ENCODE assay signal across 12 cellular contexts in the genomic region with DNA sequence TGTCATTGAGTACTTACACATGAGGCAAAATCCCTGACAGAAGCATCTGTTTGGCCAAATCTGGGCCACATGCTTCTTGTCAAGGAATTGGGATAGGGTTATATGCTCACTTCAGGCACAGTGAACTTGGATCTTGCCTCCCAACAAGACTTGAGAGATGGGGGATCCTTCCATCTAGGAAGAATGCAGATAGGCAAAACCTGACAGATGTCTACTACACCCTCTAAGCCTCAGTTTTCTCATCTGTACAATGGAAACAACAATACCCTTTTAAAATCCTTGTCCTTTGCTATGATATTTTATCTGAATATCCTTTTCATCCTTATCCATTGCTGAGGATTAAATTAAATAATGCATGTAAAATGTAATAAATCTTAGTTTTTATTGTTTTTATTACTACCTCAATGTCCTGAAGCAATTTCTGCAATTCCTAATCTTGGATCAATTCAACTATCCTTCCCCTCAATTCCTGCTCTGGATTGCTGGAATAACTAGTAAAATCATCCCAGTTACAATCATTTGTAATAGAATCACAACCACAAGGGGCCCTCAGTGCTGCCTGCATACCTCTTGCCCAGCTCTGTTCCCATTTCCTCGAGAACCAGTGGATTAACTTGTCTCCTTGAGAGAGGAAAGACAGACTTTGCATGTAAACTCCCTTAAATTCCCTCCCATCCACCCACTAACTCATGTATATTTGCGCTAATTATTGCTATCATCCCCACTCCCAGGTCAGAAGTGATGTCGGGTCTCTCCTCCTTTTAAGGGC. TPM values are rescaled to one million over a fixed set of nuclear protein-coding genes. Genes with fewer than 3 reads are reported as not detected.
A peak's percentile ranks its signal among the peaks of the same experiment; 100 is the strongest.
DNase-seq lines count a peak whose midpoint lies in the region; TF ChIP-seq lines count a peak whose summit lies in the region.
"Had no signal": no experiment of that assay in that cellular context is flagged by ENCODE, and none has a peak within 500 bp of the region (broad histone marks: within the 10 kb centered on the region; RNA-seq: fewer than 3 reads in every experiment).

No MANE protein-coding gene starts in this region.

- no peak overlapping the region for H3K4me3 Mint-ChIP-seq in nephron progenitor cell
- H3K4me3 Mint-ChIP-seq: activated CD8-positive, alpha-beta T cell treated with anti-CD3 and anti-CD28 coated beads for 36 hours; activated naive CD8-positive, alpha-beta T cell treated with anti-CD3 and anti-CD28 coated beads, Interleukin-2, amount 50 U/mL, for 24 hours; natural killer cell treated with Interleukin-12 subunit alpha and Interleukin-12 subunit beta and Interleukin-15 and Interleukin-18, amount 100 ng/mL, for 72 hours had no signal

- intact Hi-C loops in breast epithelium (cut with DNase I; ENCODE audit: low total_unique reads): no loop called here

- peak; percentile 23; the same call in 1 of the 2 replicates for TF ChIP-seq CTCF in OCI-LY3 (IDR thresholded peaks at IDR 0.05; ENCODE audit: low read depth, low read length)
- peak; percentile 42 for TF ChIP-seq CTCF in epithelial cell of esophagus (IDR thresholded peaks at IDR 0.05; ENCODE audit: insufficient read depth, low read depth, low read length, missing control alignments)
- peak; percentile 11 for TF ChIP-seq CTCF in parathyroid adenoma (IDR thresholded peaks at IDR 0.05)
- TF ChIP-seq CTCF in nephron progenitor cell (IDR thresholded peaks at IDR 0.05): no peak
- TF ChIP-seq CTCF in breast epithelium (IDR thresholded peaks at IDR 0.05): no peak

- no peak for TF ChIP-seq POLR2A in breast epithelium (IDR thresholded peaks at IDR 0.05)

- H3K36me3 ChIP-seq in OCI-LY3 (replicated peaks; ENCODE audit: low read depth, low read length): no peaks in the 10 kb centered on the region
- no peaks in the 10 kb centered on the region for H3K36me3 ChIP-seq in parathyroid adenoma (ENCODE audit: control insufficient read depth, insufficient read depth, low read length)
- no peaks in the 10 kb centered on the region for H3K36me3 ChIP-seq in breast epithelium
- H3K36me3 ChIP-seq: SJSA1 had no signal

- H3K4me2 ChIP-seq in OCI-LY3 (ENCODE audit: low read length) (no peak overlapping the region), parathyroid adenoma (ENCODE audit: low read length) (no peak overlapping the region)

- no peak overlapping the region for H2AFZ ChIP-seq in OCI-LY3 (ENCODE audit: low read depth, low read length)
- no peak overlapping the region for H2AFZ ChIP-seq in parathyroid adenoma

- H3K4me1 ChIP-seq in OCI-LY3 (ENCODE audit: low read length): no peaks in the 10 kb centered on the region
- peaks cover 2% of the 10 kb centered on the region for H3K4me1 ChIP-seq in parathyroid adenoma
- no peaks in the 10 kb centered on the region for H3K4me1 ChIP-seq in breast epithelium
- H3K4me1 ChIP-seq: SJSA1 had no signal

- H3K36me3 Mint-ChIP-seq in nephron progenitor cell (ENCODE audit: low read depth): no peaks in the 10 kb centered on the region
- H3K36me3 Mint-ChIP-seq: natural killer cell treated with Interleukin-12 subunit alpha and Interleukin-12 subunit beta and Interleukin-15 and Interleukin-18, amount 100 ng/mL, for 72 hours had no signal

- H3K79me2 ChIP-seq in OCI-LY3 (ENCODE audit: low read length) (no peaks in the 10 kb centered on the region), parathyroid adenoma (no peaks in the 10 kb centered on the region)

- no peaks in the 10 kb centered on the region for H3K4me1 Mint-ChIP-seq in nephron progenitor cell

- H4K20me1 ChIP-seq in OCI-LY3 (ENCODE audit: insufficient read depth, low read length): no peaks in the 10 kb centered on the region

- DNase-seq in DMS53 (lab: John Stamatoyannopoulos, UW) (peak; percentile 36), DMS53 treated with DMSO at 0.1 percent for 48 hours (lab: John Stamatoyannopoulos, UW; ENCODE audit: unreplicated experiment) (no peak), epithelial cell of esophagus (ENCODE audit: low read depth) (peak; percentile 24), nephron progenitor cell (no peak), breast epithelium (ENCODE audit: low spot score in 2 of 2) (no peak)
- DNase-seq in stimulated activated naive CD4-positive, alpha-beta T cell (lab: John Stamatoyannopoulos, UW): no peak
- DNase-seq: activated CD8-positive, alpha-beta T cell treated with anti-CD3 and anti-CD28 coated beads for 36 hours; activated naive CD8-positive, alpha-beta T cell treated with anti-CD3 and anti-CD28 coated beads, Interleukin-2, amount 50 U/mL, for 24 hours had no signal

- H3K4me3 ChIP-seq in OCI-LY3 (ENCODE audit: low read length) (no peak overlapping the region), epithelial cell of esophagus (ENCODE audit: low read length) (no peak overlapping the region), parathyroid adenoma (ENCODE audit: low read depth, low read length) (no peak overlapping the region), breast epithelium (no peak overlapping the region)
- H3K4me3 ChIP-seq: SJSA1 had no signal

- H3K27ac ChIP-seq in OCI-LY3 (ENCODE audit: low read length) (no peak overlapping the region), parathyroid adenoma (no peak overlapping the region), breast epithelium (no peak overlapping the region)
- H3K27ac ChIP-seq: SJSA1 had no signal

- H3K27ac Mint-ChIP-seq in nephron progenitor cell: no peak overlapping the region
- H3K27ac Mint-ChIP-seq: activated CD8-positive, alpha-beta T cell treated with anti-CD3 and anti-CD28 coated beads for 36 hours; activated naive CD8-positive, alpha-beta T cell treated with anti-CD3 and anti-CD28 coated beads, Interleukin-2, amount 50 U/mL, for 24 hours; natural killer cell treated with Interleukin-12 subunit alpha and Interleukin-12 subunit beta and Interleukin-15 and Interleukin-18, amount 100 ng/mL, for 72 hours had no signal

- no peaks in the 10 kb centered on the region for H3K9me3 Mint-ChIP-seq in nephron progenitor cell
- H3K9me3 Mint-ChIP-seq: activated CD8-positive, alpha-beta T cell treated with anti-CD3 and anti-CD28 coated beads for 36 hours; activated naive CD8-positive, alpha-beta T cell treated with anti-CD3 and anti-CD28 coated beads, Interleukin-2, amount 50 U/mL, for 24 hours; natural killer cell treated with Interleukin-12 subunit alpha and Interleukin-12 subunit beta and Interleukin-15 and Interleukin-18, amount 100 ng/mL, for 72 hours had no signal

- H3K9me3 ChIP-seq in OCI-LY3 (ENCODE audit: insufficient read depth, low read length) (no peaks in the 10 kb centered on the region), parathyroid adenoma (ENCODE audit: control insufficient read depth, low read length) (no peaks in the 10 kb centered on the region), breast epithelium (no peaks in the 10 kb centered on the region)
- H3K9me3 ChIP-seq: SJSA1 had no signal

- H3K27me3 ChIP-seq in OCI-LY3 (ENCODE audit: low read depth, low read length) (peaks cover 10% of the 10 kb centered on the region), parathyroid adenoma (ENCODE audit: control insufficient read depth, insufficient read depth, low read length) (no peaks in the 10 kb centered on the region), breast epithelium (no peaks in the 10 kb centered on the region)
- H3K27me3 ChIP-seq: SJSA1 had no signal

- peaks cover 14% of the 10 kb centered on the region for H3K27me3 Mint-ChIP-seq in nephron progenitor cell (ENCODE audit: low read depth, poor library complexity)

- H3K9ac ChIP-seq in OCI-LY3 (ENCODE audit: low read length): no peak overlapping the region
- H3K9ac ChIP-seq in parathyroid adenoma: no peak overlapping the region

RNA-seq across cellular contexts. Expression of a gene that starts 8.1 kb away (rescaled TPM):
- total RNA-seq in breast epithelium: 10 to 100 TPM; 19.0 to 49.5 (median 35.7) TPM

Comparison
In these comparisons a context has a peak if more than half of its experiments do, and no peak if none do; other contexts are left out.
1. DNase-seq: peak in DMS53 (single experiment) and epithelial cell of esophagus (single experiment); none in DMS53 treated with DMSO at 0.1 percent for 48 hours (single experiment), nephron progenitor cell (single experiment), stimulated activated naive CD4-positive, alpha-beta T cell (0 of 6) and breast epithelium (0 of 2).
2. CTCF ChIP-seq: peak in OCI-LY3 (single experiment), epithelial cell of esophagus (single experiment) and parathyroid adenoma (single experiment); none in nephron progenitor cell (single experiment) and breast epithelium (0 of 3).